Comparison of ENCODE assay signal across 10 cellular contexts in genomic region chr10:683448-684071, GRCh38. TPM values are rescaled to one million over a fixed set of nuclear protein-coding genes. Genes with fewer than 3 reads are reported as not detected.
A peak's percentile ranks its signal among the peaks of the same experiment; 100 is the strongest.
DNase-seq lines count a peak whose midpoint lies in the region; ATAC-seq and TF ChIP-seq lines count a peak whose summit lies in the region.
"Had no signal": no experiment of that assay in that cellular context is flagged by ENCODE, and none has a peak within 500 bp of the region (broad histone marks: within the 10 kb centered on the region; RNA-seq: fewer than 3 reads in every experiment).

No MANE protein-coding gene starts in this region.

- no peaks in the 10 kb centered on the region for H3K9me3 Mint-ChIP-seq in progenitor cell of endocrine pancreas (ENCODE audit: low read depth)

- no peak overlapping the region for H3K4me3 Mint-ChIP-seq in progenitor cell of endocrine pancreas (ENCODE audit: low read depth)

- peaks cover 20% of the 10 kb centered on the region for H3K4me1 Mint-ChIP-seq in progenitor cell of endocrine pancreas (ENCODE audit: low read depth)

- in situ Hi-C loops in Panc1 (cut with HindIII; ENCODE audit: low pct_unique_long_range_greater_than_20kb, low sequenced_read_pairs) = no loop called here

- peaks cover 20% of the 10 kb centered on the region for H3K4me1 ChIP-seq in Panc1 (ENCODE audit: control insufficient read depth, insufficient read depth, low read length)
- H3K4me1 ChIP-seq in esophagus squamous epithelium = peaks cover 7 to 60% (median 11%) of the 10 kb centered on the region in 3 donors
- H3K4me1 ChIP-seq in right lobe of liver = peaks cover 0 to 12% (median 3%) of the 10 kb centered on the region in 4 donors

- CTCF ChIA-PET in Panc1 (lab: Charles Lee) = no interaction called here

- H3K36me3 ChIP-seq in Panc1 (ENCODE audit: control insufficient read depth, insufficient read depth, low read length) = no peaks in the 10 kb centered on the region
- H3K36me3 ChIP-seq in esophagus squamous epithelium = no peaks in the 10 kb centered on the region
- H3K36me3 ChIP-seq in right lobe of liver = no peaks in the 10 kb centered on the region

- BruUV-seq in Panc1 (replicated peaks; lab: Mats Ljungman, UMichigan) = no TSS peak

- POLR2A ChIA-PET in Panc1 (lab: Charles Lee) = interaction anchor here (0.5 to 0.7 kb wide), 2 partner anchors 216 to 424 kb away, joined by 3 to 6 read pairs; no protein-coding TSS in a partner anchor

- 36 to 47% methylated on average over 23 of the region's 23 CpGs for WGBS in esophagus squamous epithelium, 2 donors
- 84% methylated on average over 10 of the region's 23 CpGs for WGBS in right lobe of liver (ENCODE audit: insufficient coverage, low coverage, low lambda C conversion rate, missing lambda C conversion rate)

- peak; percentile 67 for DNase-seq in Ammon's horn (ENCODE audit: low spot score)
- DNase-seq in Panc1 (ENCODE audit: low read depth, low spot score) = peak; percentile 58
- DNase-seq in esophagus squamous epithelium (lab: John Stamatoyannopoulos, UW) = no peak
- no peak for DNase-seq in progenitor cell of endocrine pancreas (ENCODE audit: low spot score, unreplicated experiment)
- DNase-seq in right lobe of liver = no peak
- no peak for DNase-seq in cortex of kidney (lab: John Stamatoyannopoulos, UW)
- DNase-seq: NCI-H146 had no signal

- ATAC-seq in Panc1 = peak; percentile 94
- ATAC-seq in HG03039 (IDR thresholded peaks at IDR 0.05; ENCODE audit: unreplicated experiment) = no peak
- no peak for ATAC-seq in HG02840 (IDR thresholded peaks at IDR 0.05; ENCODE audit: low FRiP score, unreplicated experiment)
- ATAC-seq in right lobe of liver = no peak

- H3K4me3 ChIP-seq in Panc1 (ENCODE audit: low read depth in 2 of 2, low read length in 2 of 2) (peak overlapping the region; percentile 55 to 61), esophagus squamous epithelium (peak overlapping the region in 3 of 4 donors; percentile 8 to 50 (median 17)), right lobe of liver (no peak overlapping the region)

- intact Hi-C loops in Panc1 (cut with micrococcal nuclease; ENCODE audit: unreplicated experiment) (no loop called here), esophagus squamous epithelium (cut with DNase I) (loop anchor here (10.0 kb wide), 1 partner anchor 169 kb away; no protein-coding TSS in a partner anchor), right lobe of liver (cut with DNase I) (no loop called here)

- H3K27ac Mint-ChIP-seq in progenitor cell of endocrine pancreas = peak overlapping the region; percentile 23

- H3K27me3 ChIP-seq in Panc1 (ENCODE audit: control insufficient read depth, insufficient read depth, low read length) (no peaks in the 10 kb centered on the region), esophagus squamous epithelium (no peaks in the 10 kb centered on the region), right lobe of liver (no peaks in the 10 kb centered on the region)

- TF ChIP-seq CTCF in Panc1 (IDR thresholded peaks at IDR 0.05) = no peak
- TF ChIP-seq CTCF in esophagus squamous epithelium (IDR thresholded peaks at IDR 0.05) = no peak
- no peak for TF ChIP-seq CTCF in progenitor cell of endocrine pancreas (IDR thresholded peaks at IDR 0.05; ENCODE audit: unreplicated experiment)
- no peak for TF ChIP-seq CTCF in right lobe of liver (IDR thresholded peaks at IDR 0.05)

- H3K27ac ChIP-seq in Panc1 (ENCODE audit: low read length) (peak overlapping the region; percentile 85), esophagus squamous epithelium (peak overlapping the region; percentile 4 to 76 (median 66)), right lobe of liver (no peak overlapping the region)
- H3K27ac ChIP-seq: VCaP had no signal

- H3K36me3 Mint-ChIP-seq in progenitor cell of endocrine pancreas (ENCODE audit: insufficient read depth) = no peaks in the 10 kb centered on the region

- H3K9me3 ChIP-seq in Panc1 (ENCODE audit: control insufficient read depth, insufficient read depth, low read depth, low read length) (no peaks in the 10 kb centered on the region), esophagus squamous epithelium (no peaks in the 10 kb centered on the region), right lobe of liver (no peaks in the 10 kb centered on the region)

- no peak for TF ChIP-seq POLR2A in esophagus squamous epithelium (IDR thresholded peaks at IDR 0.05)
- TF ChIP-seq POLR2A in right lobe of liver (IDR thresholded peaks at IDR 0.05) = no peak

- H3K27me3 Mint-ChIP-seq in progenitor cell of endocrine pancreas = no peaks in the 10 kb centered on the region

RNA-seq across cellular contexts. Expression of gene DIP2C, which starts 5.9 kb away (rescaled TPM):
- 13.2 TPM for total RNA-seq in Panc1 (2021; ENCODE audit: unreplicated experiment)
- polyA plus RNA-seq in Panc1 (2012; ENCODE audit: insufficient read length) = 12.1 TPM
- 10 to 100 TPM in 1 of 4 donors, 1 to 10 TPM in 3; 2.4 to 14.9 (median 6.1) TPM for total RNA-seq in esophagus squamous epithelium
- 26.3 and 27.2 TPM in 2 replicates for total RNA-seq in progenitor cell of endocrine pancreas
- total RNA-seq in right lobe of liver = 10 to 100 TPM in 5 of 6 experiments, 1 to 10 TPM in 1; 8.0 to 13.5 (median 11.7) TPM

Comparison
In these comparisons a context has a peak if more than half of its experiments do, and no peak if none do; other contexts are left out.
1. DNase-seq: peak in Ammon's horn (single experiment) and Panc1 (single experiment); none in esophagus squamous epithelium (single experiment), progenitor cell of endocrine pancreas (single experiment), right lobe of liver (0 of 3) and cortex of kidney (single experiment).
2. H3K27ac ChIP-seq: peak in Panc1 (single experiment) and esophagus squamous epithelium (4 of 4); none in right lobe of liver (0 of 3).
3. H3K4me3 ChIP-seq: peak in Panc1 (2 of 2) and esophagus squamous epithelium (3 of 4); none in right lobe of liver (0 of 3).